In genomic region chr9:20378851-20379250, GRCh38 we compare ENCODE assay signal across 24 cellular contexts.
A peak's percentile ranks its signal among the peaks of the same experiment; 100 is the strongest.
DNase-seq lines count a peak whose midpoint lies in the region; ATAC-seq and TF ChIP-seq lines count a peak whose summit lies in the region.
"Had no signal": no experiment of that assay in that cellular context is flagged by ENCODE, and none has a peak within 500 bp of the region (broad histone marks: within the 10 kb centered on the region; RNA-seq: fewer than 3 reads in every experiment).

No MANE protein-coding gene starts in this region.

- H3K9me3 ChIP-seq in CD4-positive, alpha-beta T cell (ENCODE audit: control insufficient read depth, low read length): no peaks in the 10 kb centered on the region
- no peaks in the 10 kb centered on the region for H3K9me3 ChIP-seq in OCI-LY1 (ENCODE audit: low read length)
- H3K9me3 ChIP-seq in naive thymus-derived CD4-positive, alpha-beta T cell (ENCODE audit: control insufficient read depth in 2 of 3, low read length in 3 of 3): no peaks in the 10 kb centered on the region
- H3K9me3 ChIP-seq in uterus: no peaks in the 10 kb centered on the region
- H3K9me3 ChIP-seq: Caco-2, SK-N-SH had no signal

- peaks cover 83% of the 10 kb centered on the region for H3K4me1 Mint-ChIP-seq in CD4-positive, alpha-beta T cell (ENCODE audit: low read depth)
- peaks cover 30 to 97% (median 83%) of the 10 kb centered on the region in 7 donors for H3K4me1 Mint-ChIP-seq in naive thymus-derived CD4-positive, alpha-beta T cell
- H3K4me1 Mint-ChIP-seq in natural killer cell treated with Interleukin-12 subunit alpha and Interleukin-12 subunit beta and Interleukin-15 and Interleukin-18, amount 100 ng/mL, for 72 hours (ENCODE audit: low read depth in 2 of 2): peaks cover 17 to 23% of the 10 kb centered on the region in 2 donors

- no peaks in the 10 kb centered on the region for H4K20me1 ChIP-seq in OCI-LY1 (ENCODE audit: insufficient read depth, low read length)

- peaks cover 4% of the 10 kb centered on the region for H3K36me3 Mint-ChIP-seq in CD4-positive, alpha-beta T cell (ENCODE audit: low read depth)
- H3K36me3 Mint-ChIP-seq in naive thymus-derived CD4-positive, alpha-beta T cell: peaks cover 0 to 32% (median 8%) of the 10 kb centered on the region in 5 donors
- H3K36me3 Mint-ChIP-seq in natural killer cell treated with Interleukin-12 subunit alpha and Interleukin-12 subunit beta and Interleukin-15 and Interleukin-18, amount 100 ng/mL, for 72 hours: peaks cover 5% of the 10 kb centered on the region

- no peaks in the 10 kb centered on the region for H3K27me3 Mint-ChIP-seq in CD4-positive, alpha-beta T cell
- no peaks in the 10 kb centered on the region for H3K27me3 Mint-ChIP-seq in naive thymus-derived CD4-positive, alpha-beta T cell
- no peaks in the 10 kb centered on the region for H3K27me3 Mint-ChIP-seq in natural killer cell treated with Interleukin-12 subunit alpha and Interleukin-12 subunit beta and Interleukin-15 and Interleukin-18, amount 100 ng/mL, for 72 hours

- H3K27ac ChIP-seq in CD4-positive, alpha-beta T cell (ENCODE audit: low read depth, low read length): no peak overlapping the region
- H3K27ac ChIP-seq in OCI-LY1 (ENCODE audit: low read depth, low read length, poor library complexity, severe bottlenecking): peak overlapping the region; percentile 99
- H3K27ac ChIP-seq in naive thymus-derived CD4-positive, alpha-beta T cell (ENCODE audit: low read depth, low read length): no peak overlapping the region
- H3K27ac ChIP-seq in uterus: no peak overlapping the region

- peak overlapping the region; percentile 81 for H3K4me3 ChIP-seq in OCI-LY1 (ENCODE audit: low read depth, low read length, poor library complexity, severe bottlenecking)
- no peak overlapping the region for H3K4me3 ChIP-seq in naive thymus-derived CD4-positive, alpha-beta T cell (ENCODE audit: low read length)
- no peak overlapping the region for H3K4me3 ChIP-seq in uterus

- peak overlapping the region; percentile 79 for H3K9ac ChIP-seq in OCI-LY1 (ENCODE audit: low read length)
- H3K9ac ChIP-seq: SK-N-SH had no signal

- no peaks in the 10 kb centered on the region for H3K9me2 ChIP-seq in OCI-LY1 (ENCODE audit: low read depth, low read length)
- H3K9me2 ChIP-seq: SK-N-SH had no signal

- intact Hi-C loops in CD4-positive, alpha-beta T cell (cut with DNase I, micrococcal nuclease): no loop called here
- intact Hi-C loops in naive thymus-derived CD4-positive, alpha-beta T cell (cut with micrococcal nuclease): loop anchor here in 1 of 2 donors (2.0 to 5.0 kb wide), 2 partner anchors 16 to 243 kb away; partner anchors contain the start of gene MLLT3
- intact Hi-C loops in uterus (cut with DNase I; ENCODE audit: low total_unique reads): no loop called here

- POLR2A ChIA-PET in CD4-positive, alpha-beta T cell (lab: Charles Lee): no interaction called here
- POLR2A ChIA-PET in HEK293T (lab: Yijun Ruan, JAX): no interaction called here
- POLR2A ChIA-PET in naive thymus-derived CD4-positive, alpha-beta T cell (lab: Charles Lee): interaction anchor here (0.6 kb wide), 1 partner anchor 24 kb away, joined by 3 read pairs; no protein-coding TSS in a partner anchor

- no peak for ATAC-seq in CD4-positive, alpha-beta T cell (ENCODE audit: poor library complexity)
- no peak for ATAC-seq in naive thymus-derived CD4-positive, alpha-beta T cell
- no peak for ATAC-seq in natural killer cell treated with Interleukin-12 subunit alpha and Interleukin-12 subunit beta and Interleukin-15 and Interleukin-18, amount 100 ng/mL, for 72 hours
- ATAC-seq in HG03432 (IDR thresholded peaks at IDR 0.05; ENCODE audit: unreplicated experiment): no peak
- ATAC-seq: CD8-positive, alpha-beta T cell; HCT116; HepG2 had no signal

- peak overlapping the region; percentile 88 for H3K4me2 ChIP-seq in OCI-LY1 (ENCODE audit: low read length)
- H3K4me2 ChIP-seq: SK-N-SH had no signal

- H3F3A ChIP-seq in OCI-LY1 (ENCODE audit: insufficient read depth, low read length): peaks cover 14% of the 10 kb centered on the region; the same call in 1 of the 2 replicates

- H3K36me3 ChIP-seq in OCI-LY1 (ENCODE audit: insufficient read depth, low read length) (peaks cover 49% of the 10 kb centered on the region), uterus (no peaks in the 10 kb centered on the region)
- no peaks in the 10 kb centered on the region for H3K36me3 ChIP-seq in naive thymus-derived CD4-positive, alpha-beta T cell (ENCODE audit: control insufficient read depth in 2 of 3, insufficient read depth in 3 of 3, low read length in 3 of 3)

- peaks cover 70% of the 10 kb centered on the region for H3K79me2 ChIP-seq in OCI-LY1 (ENCODE audit: insufficient read depth, low read length)

- CTCF ChIA-PET in CD4-positive, alpha-beta T cell (lab: Charles Lee): no interaction called here
- CTCF ChIA-PET in HEK293T (lab: Yijun Ruan, JAX): no interaction called here
- CTCF ChIA-PET in naive thymus-derived CD4-positive, alpha-beta T cell (lab: Charles Lee): no interaction called here

- H3K4me1 ChIP-seq in OCI-LY1 (ENCODE audit: insufficient read depth, low read length, severe bottlenecking): peaks cover 70% of the 10 kb centered on the region
- peaks cover 3 to 32% of the 10 kb centered on the region in 2 donors for H3K4me1 ChIP-seq in naive thymus-derived CD4-positive, alpha-beta T cell (ENCODE audit: control insufficient read depth in 2 of 2, insufficient read depth in 2 of 2, low read length in 2 of 2)
- H3K4me1 ChIP-seq in uterus: no peaks in the 10 kb centered on the region

- no peak for TF ChIP-seq CTCF in CD4-positive, alpha-beta T cell (IDR thresholded peaks at IDR 0.05)
- TF ChIP-seq CTCF in OCI-LY1 (IDR thresholded peaks at IDR 0.05; ENCODE audit: low read length): no peak
- TF ChIP-seq CTCF in uterus (IDR thresholded peaks at IDR 0.05): no peak

- H3K27me3 ChIP-seq in CD4-positive, alpha-beta T cell (ENCODE audit: control insufficient read depth, insufficient read depth, low read length): no peaks in the 10 kb centered on the region
- no peaks in the 10 kb centered on the region for H3K27me3 ChIP-seq in OCI-LY1 (ENCODE audit: insufficient read depth, low read length)
- H3K27me3 ChIP-seq in naive thymus-derived CD4-positive, alpha-beta T cell (ENCODE audit: control insufficient read depth in 2 of 2, insufficient read depth in 2 of 2, low read length in 2 of 2): no peaks in the 10 kb centered on the region
- H3K27me3 ChIP-seq in uterus: no peaks in the 10 kb centered on the region

- no peak for TF ChIP-seq POLR2A in uterus (IDR thresholded peaks at IDR 0.05)

- no peak overlapping the region for H2AFZ ChIP-seq in OCI-LY1 (ENCODE audit: low read length)

- H3K27ac Mint-ChIP-seq in CD4-positive, alpha-beta T cell: peak overlapping the region; percentile 1
- peak overlapping the region in 8 of 9 donors; percentile 4 to 93 (median 58) for H3K27ac Mint-ChIP-seq in naive thymus-derived CD4-positive, alpha-beta T cell
- no peak overlapping the region for H3K27ac Mint-ChIP-seq in natural killer cell treated with Interleukin-12 subunit alpha and Interleukin-12 subunit beta and Interleukin-15 and Interleukin-18, amount 100 ng/mL, for 72 hours
- H3K27ac Mint-ChIP-seq: CD8-positive, alpha-beta T cell had no signal

- no peak overlapping the region for H3K4me3 Mint-ChIP-seq in CD4-positive, alpha-beta T cell
- H3K4me3 Mint-ChIP-seq in naive thymus-derived CD4-positive, alpha-beta T cell: peak overlapping the region in 2 of 10 donors; percentile 2 to 14
- no peak overlapping the region for H3K4me3 Mint-ChIP-seq in natural killer cell treated with Interleukin-12 subunit alpha and Interleukin-12 subunit beta and Interleukin-15 and Interleukin-18, amount 100 ng/mL, for 72 hours
- H3K4me3 Mint-ChIP-seq: CD8-positive, alpha-beta T cell had no signal

- no peak for DNase-seq in CD4-positive, alpha-beta T cell
- DNase-seq in HEK293T (ENCODE audit: extremely low spot score) (no peak), uterus (no peak), GM03348 (ENCODE audit: low spot score) (no peak)
- no peak for DNase-seq in naive thymus-derived CD4-positive, alpha-beta T cell
- no peak for DNase-seq in natural killer cell treated with Interleukin-12 subunit alpha and Interleukin-12 subunit beta and Interleukin-15 and Interleukin-18, amount 100 ng/mL, for 72 hours (ENCODE audit: low spot score)
- DNase-seq: C1 segment of cervical spinal cord; Caco-2; CD8-positive, alpha-beta T cell; EL; GDM1; Karpas-422; NCI-H1092 treated with DMSO at 0.1 percent for 48 hours; NCI-H1436 treated with DMSO at 0.1 percent for 48 hours; NCI-H187 treated with DMSO at 0.1 percent for 48 hours; NCI-H2171 treated with DMSO at 0.1 percent for 48 hours; NCI-H345; NCI-H510A treated with DMSO at 0.1 percent for 48 hours; SK-N-SH; SW 1271 had no signal

- peaks cover 3% of the 10 kb centered on the region for H3K9me3 Mint-ChIP-seq in CD4-positive, alpha-beta T cell
- H3K9me3 Mint-ChIP-seq in naive thymus-derived CD4-positive, alpha-beta T cell: no peaks in the 10 kb centered on the region
- no peaks in the 10 kb centered on the region for H3K9me3 Mint-ChIP-seq in natural killer cell treated with Interleukin-12 subunit alpha and Interleukin-12 subunit beta and Interleukin-15 and Interleukin-18, amount 100 ng/mL, for 72 hours
- H3K9me3 Mint-ChIP-seq: CD8-positive, alpha-beta T cell had no signal

TF ChIP-seq in HEK293T, 16 proteins besides CTCF, POLR2A, EP300 and RAD21:
- TF ChIP-seq FOXA1 (IDR thresholded peaks at IDR 0.05) (no peak), ARNT (IDR thresholded peaks at IDR 0.05) (no peak), PKNOX1 (IDR thresholded peaks at IDR 0.05) (peak; percentile 80), FOXK2 (IDR thresholded peaks at IDR 0.05) (no peak), NFRKB (IDR thresholded peaks at IDR 0.05) (no peak), L3MBTL2 (conservative IDR thresholded peaks at IDR 0.05) (no peak)

Comparison
In these comparisons a context has a peak if more than half of its experiments do, and no peak if none do; other contexts are left out.
1. H3K27ac Mint-ChIP-seq: peak in CD4-positive, alpha-beta T cell (single experiment) and naive thymus-derived CD4-positive, alpha-beta T cell (8 of 9); none in natural killer cell treated with Interleukin-12 subunit alpha and Interleukin-12 subunit beta and Interleukin-15 and Interleukin-18, amount 100 ng/mL, for 72 hours (0 of 2).